20 cellular contexts compared by ENCODE assay signal in the genomic region with DNA sequence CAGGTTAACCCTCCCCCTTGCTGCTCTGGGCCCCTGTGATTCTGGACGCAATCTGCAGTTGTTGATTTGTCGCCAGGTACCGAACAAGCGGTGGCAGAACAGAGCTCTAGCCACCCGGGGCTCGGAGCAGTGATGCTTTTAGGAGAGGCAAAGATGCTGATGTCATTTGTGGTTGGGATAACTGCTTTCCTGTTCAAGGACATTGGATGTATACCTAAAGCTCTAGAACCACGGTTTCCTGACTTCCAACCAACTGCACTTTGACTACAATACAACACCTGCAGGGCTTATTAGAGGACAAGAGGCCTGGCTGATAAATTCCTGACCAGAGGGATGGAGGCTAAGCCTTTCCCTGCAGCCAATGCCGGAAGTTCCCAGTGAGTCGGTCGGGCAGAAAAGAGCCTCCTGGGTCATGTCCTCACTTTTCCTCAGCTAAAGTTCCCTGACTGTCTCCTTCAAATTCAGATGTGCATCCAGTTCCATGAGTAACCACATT. TPM values are rescaled to one million over a fixed set of nuclear protein-coding genes. Genes with fewer than 3 reads are reported as not detected.
DNase-seq lines count a peak whose midpoint lies in the region; ATAC-seq, FAIRE-seq and TF ChIP-seq lines count a peak whose summit lies in the region.
"Had no signal": no experiment of that assay in that cellular context is flagged by ENCODE, and none has a peak within 500 bp of the region (broad histone marks: within the 10 kb centered on the region; RNA-seq: fewer than 3 reads in every experiment).

No MANE protein-coding gene starts in this region.

- peak overlapping the region; percentile 39 for H3K27ac Mint-ChIP-seq in progenitor cell of endocrine pancreas
- H3K27ac Mint-ChIP-seq: activated T-helper 17 cell treated with anti-CD3 and anti-CD28 coated beads, Interleukin-2, amount 50 U/mL, for 72 hours; CD4-positive, CD25-positive, alpha-beta regulatory T cell had no signal

- no peaks in the 10 kb centered on the region for H3K9me3 Mint-ChIP-seq in progenitor cell of endocrine pancreas (ENCODE audit: low read depth)
- H3K9me3 Mint-ChIP-seq: activated T-helper 17 cell treated with anti-CD3 and anti-CD28 coated beads, Interleukin-2, amount 50 U/mL, for 72 hours; CD4-positive, CD25-positive, alpha-beta regulatory T cell; nephron had no signal

- TF ChIP-seq CTCF in progenitor cell of endocrine pancreas (IDR thresholded peaks at IDR 0.05; ENCODE audit: unreplicated experiment), result no peak

- peaks cover 13% of the 10 kb centered on the region for H3K4me1 Mint-ChIP-seq in progenitor cell of endocrine pancreas (ENCODE audit: low read depth)

- no peak for FAIRE-seq in GM19239 (lab: Jason Lieb, UNC)
- FAIRE-seq: small intestine had no signal

- ATAC-seq in Right ventricle myocardium superior (ENCODE audit: poor library complexity) (peak; percentile 30), GM19395 (IDR thresholded peaks at IDR 0.05; ENCODE audit: unreplicated experiment) (no peak)
- ATAC-seq: activated T-helper 17 cell treated with anti-CD3 and anti-CD28 coated beads, Interleukin-2, amount 50 U/mL, for 72 hours; body of pancreas; foreskin keratinocyte had no signal

- in situ Hi-C loops in G401 (cut with HindIII; ENCODE audit: low sequenced_read_pairs), result no loop called here

- no peak overlapping the region for H3K4me3 Mint-ChIP-seq in progenitor cell of endocrine pancreas (ENCODE audit: low read depth)
- H3K4me3 Mint-ChIP-seq: activated T-helper 17 cell treated with anti-CD3 and anti-CD28 coated beads, Interleukin-2, amount 50 U/mL, for 72 hours; CD4-positive, CD25-positive, alpha-beta regulatory T cell; nephron had no signal

- H3K36me3 Mint-ChIP-seq in progenitor cell of endocrine pancreas (ENCODE audit: insufficient read depth), result no peaks in the 10 kb centered on the region
- H3K36me3 Mint-ChIP-seq: CD4-positive, CD25-positive, alpha-beta regulatory T cell had no signal

- peak; percentile 13 for DNase-seq in G401 (ENCODE audit: low spot score)
- peak; percentile 42 for DNase-seq in NCI-H146 (lab: John Stamatoyannopoulos, UW)
- DNase-seq in Right ventricle myocardium superior, result no peak
- no peak for DNase-seq in progenitor cell of endocrine pancreas (ENCODE audit: low spot score, unreplicated experiment)
- no peak for DNase-seq in T-helper 1 cell
- DNase-seq in GM19239 (ENCODE audit: insufficient read length, low spot score), result no peak
- no peak for DNase-seq in HuH-7 (ENCODE audit: low spot score)
- DNase-seq: activated CD4-positive, alpha-beta T cell treated with anti-CD3 and anti-CD28 coated beads, Interleukin-2, amount 50 U/mL, for 48 hours; body of pancreas; CD4-positive, CD25-positive, alpha-beta regulatory T cell; effector CD8-positive, alpha-beta T cell; foreskin keratinocyte; kidney glomerular epithelial cell; Peyer's patch; small intestine; substantia nigra; T-helper 9 cell had no signal

- peaks cover 24% of the 10 kb centered on the region for H3K27me3 Mint-ChIP-seq in progenitor cell of endocrine pancreas

- intact Hi-C loops in Right ventricle myocardium superior (cut with DNase I), result no loop called here

RNA-seq across cellular contexts. Expression of a gene that starts 6.5 kb away (rescaled TPM):
- 2.4 and 2.7 TPM in 2 replicates for total RNA-seq in G401 (2014; rRNA removed; shearing (Covaris generic))
- total RNA-seq in Right ventricle myocardium superior (103 TPM), progenitor cell of endocrine pancreas (1.5 and 2.7 TPM in 2 replicates)
- total RNA-seq: foreskin keratinocyte had no signal

Comparison
In these comparisons a context has a peak if more than half of its experiments do, and no peak if none do; other contexts are left out.
1. DNase-seq: peak in G401 (single experiment) and NCI-H146 (single experiment); none in Right ventricle myocardium superior (single experiment), progenitor cell of endocrine pancreas (single experiment), T-helper 1 cell (0 of 5), GM19239 (single experiment) and HuH-7 (single experiment).
2. RNA of a gene that starts 6.5 kb away (total RNA-seq): 103 TPM in Right ventricle myocardium superior (single experiment); 2.4 to 2.7 TPM in G401 and 1.5 to 2.7 TPM in progenitor cell of endocrine pancreas; every median in the first group is over 10 times any median in the second.